Comparison of ENCODE assay signal across 1 cellular context in genomic region chr11:107018274-107018901, GRCh38.
TF ChIP-seq lines count a peak whose summit lies in the region.

Gene GUCY1A2, minus strand, starts transcription at chr11:107018476. Its CDS starts 421 bp downstream, at chr11:107018055.

TF ChIP-seq in HEK293, 187 proteins besides CTCF, POLR2A, EP300 and RAD21 (continued from another document):
- TF ChIP-seq ZBTB26 (tag by site-specific recombination; optimal IDR thresholded peaks at IDR 0.05) (peak; percentile 29), PBX3 (CRISPR knock-in tag; IDR thresholded peaks at IDR 0.05) (peak; percentile 13; the same call in 1 of the 2 replicates)
